In the genomic region with DNA sequence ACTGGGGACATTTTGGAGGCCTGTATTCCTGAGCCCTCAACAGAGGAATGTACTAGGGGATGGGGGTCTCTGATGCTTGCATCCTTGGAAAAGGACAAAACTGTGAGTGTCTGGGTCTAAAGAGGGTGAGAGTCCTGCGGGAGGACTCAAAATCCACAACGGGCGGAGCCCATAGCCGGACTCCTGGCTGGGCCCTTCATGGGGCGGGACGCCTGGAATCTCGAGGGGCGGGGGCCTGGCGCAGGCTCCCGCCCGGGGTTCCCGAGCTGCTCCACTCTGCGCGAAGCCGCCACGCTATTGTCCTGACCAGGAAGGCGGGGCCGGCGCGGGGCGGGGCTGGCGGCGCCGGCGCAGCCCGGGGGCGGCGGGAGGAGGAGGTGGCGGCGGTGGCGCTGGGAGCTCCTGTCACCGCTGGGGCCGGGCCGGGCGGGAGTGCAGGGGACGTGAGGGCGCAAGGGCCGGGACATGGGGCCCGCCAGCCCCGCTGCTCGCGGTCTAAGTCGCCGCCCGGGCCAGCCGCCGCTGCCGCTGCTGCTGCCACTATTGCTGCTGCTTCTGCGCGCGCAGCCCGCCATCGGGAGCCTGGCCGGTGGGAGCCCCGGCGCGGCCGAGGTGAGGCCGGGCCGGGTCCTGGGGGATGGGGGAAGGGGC, we compare ENCODE assay signal across 1 cellular context.
A peak's percentile ranks its signal among the peaks of the same experiment; 100 is the strongest.
TF ChIP-seq lines count a peak whose summit lies in the region.

A gene (plus strand): TSS at position 403 of the 651 bp plus-strand sequence. CDS start 63 bp downstream, at position 466.

TF ChIP-seq in HepG2, 621 proteins besides CTCF, POLR2A, EP300 and RAD21 (continued from another document):
- TF ChIP-seq, protein P1, sequence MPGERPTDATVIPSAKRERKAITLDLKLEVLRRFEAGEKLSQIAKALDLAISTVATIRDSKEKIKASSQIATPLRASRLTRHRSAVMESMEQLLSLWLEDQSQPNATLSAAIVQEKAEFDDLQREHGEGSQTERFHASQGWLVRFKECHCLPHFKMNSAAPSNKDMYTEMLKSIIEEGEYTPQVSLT (CRISPR knock-in tag; IDR thresholded peaks at IDR 0.05; ENCODE audit: borderline replicate concordance, low read depth) = no peak
- no peak for TF ChIP-seq ZNF746 (CRISPR knock-in tag; IDR thresholded peaks at IDR 0.05)
- TF ChIP-seq ZNF792 (CRISPR knock-in tag; IDR thresholded peaks at IDR 0.05) = no peak
- TF ChIP-seq, protein P2, sequence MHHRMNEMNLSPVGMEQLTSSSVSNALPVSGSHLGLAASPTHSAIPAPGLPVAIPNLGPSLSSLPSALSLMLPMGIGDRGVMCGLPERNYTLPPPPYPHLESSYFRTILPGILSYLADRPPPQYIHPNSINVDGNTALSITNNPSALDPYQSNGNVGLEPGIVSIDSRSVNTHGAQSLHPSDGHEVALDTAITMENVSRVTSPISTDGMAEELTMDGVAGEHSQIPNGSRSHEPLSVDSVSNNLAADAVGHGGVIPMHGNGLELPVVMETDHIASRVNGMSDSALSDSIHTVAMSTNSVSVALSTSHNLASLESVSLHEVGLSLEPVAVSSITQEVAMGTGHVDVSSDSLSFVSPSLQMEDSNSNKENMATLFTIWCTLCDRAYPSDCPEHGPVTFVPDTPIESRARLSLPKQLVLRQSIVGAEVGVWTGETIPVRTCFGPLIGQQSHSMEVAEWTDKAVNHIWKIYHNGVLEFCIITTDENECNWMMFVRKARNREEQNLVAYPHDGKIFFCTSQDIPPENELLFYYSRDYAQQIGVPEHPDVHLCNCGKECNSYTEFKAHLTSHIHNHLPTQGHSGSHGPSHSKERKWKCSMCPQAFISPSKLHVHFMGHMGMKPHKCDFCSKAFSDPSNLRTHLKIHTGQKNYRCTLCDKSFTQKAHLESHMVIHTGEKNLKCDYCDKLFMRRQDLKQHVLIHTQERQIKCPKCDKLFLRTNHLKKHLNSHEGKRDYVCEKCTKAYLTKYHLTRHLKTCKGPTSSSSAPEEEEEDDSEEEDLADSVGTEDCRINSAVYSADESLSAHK (CRISPR knock-in tag; IDR thresholded peaks at IDR 0.05; ENCODE audit: borderline replicate concordance) = no peak
- TF ChIP-seq ZNF670 (CRISPR knock-in tag; IDR thresholded peaks at IDR 0.05; ENCODE audit: borderline replicate concordance) = no peak
- TF ChIP-seq NFATC3 (CRISPR knock-in tag; IDR thresholded peaks at IDR 0.05) = no peak
- TF ChIP-seq ZSCAN12 (CRISPR knock-in tag; IDR thresholded peaks at IDR 0.05) = no peak
- TF ChIP-seq, protein P3, sequence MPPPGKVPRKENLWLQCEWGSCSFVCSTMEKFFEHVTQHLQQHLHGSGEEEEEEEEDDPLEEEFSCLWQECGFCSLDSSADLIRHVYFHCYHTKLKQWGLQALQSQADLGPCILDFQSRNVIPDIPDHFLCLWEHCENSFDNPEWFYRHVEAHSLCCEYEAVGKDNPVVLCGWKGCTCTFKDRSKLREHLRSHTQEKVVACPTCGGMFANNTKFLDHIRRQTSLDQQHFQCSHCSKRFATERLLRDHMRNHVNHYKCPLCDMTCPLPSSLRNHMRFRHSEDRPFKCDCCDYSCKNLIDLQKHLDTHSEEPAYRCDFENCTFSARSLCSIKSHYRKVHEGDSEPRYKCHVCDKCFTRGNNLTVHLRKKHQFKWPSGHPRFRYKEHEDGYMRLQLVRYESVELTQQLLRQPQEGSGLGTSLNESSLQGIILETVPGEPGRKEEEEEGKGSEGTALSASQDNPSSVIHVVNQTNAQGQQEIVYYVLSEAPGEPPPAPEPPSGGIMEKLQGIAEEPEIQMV (CRISPR knock-in tag; IDR thresholded peaks at IDR 0.05; ENCODE audit: low read depth) = no peak
- TF ChIP-seq HNRNPK (IDR thresholded peaks at IDR 0.05; ENCODE audit: low read depth, low read length, poor library complexity, severe bottlenecking) = peak; percentile 59
- TF ChIP-seq ZNF572 (CRISPR knock-in tag; IDR thresholded peaks at IDR 0.05) = no peak
- no peak for TF ChIP-seq ZNF547 (CRISPR knock-in tag; IDR thresholded peaks at IDR 0.05)
- no peak for TF ChIP-seq MAFK (conservative IDR thresholded peaks at IDR 0.05 in 1 of 2, IDR thresholded peaks at IDR 0.05 in 1 of 2; ENCODE audit: low read length in 2 of 2)
- no peak for TF ChIP-seq ZNF124 (CRISPR knock-in tag; IDR thresholded peaks at IDR 0.05)
- TF ChIP-seq ZNF44 (CRISPR knock-in tag; IDR thresholded peaks at IDR 0.05) = no peak
- TF ChIP-seq, protein P4, sequence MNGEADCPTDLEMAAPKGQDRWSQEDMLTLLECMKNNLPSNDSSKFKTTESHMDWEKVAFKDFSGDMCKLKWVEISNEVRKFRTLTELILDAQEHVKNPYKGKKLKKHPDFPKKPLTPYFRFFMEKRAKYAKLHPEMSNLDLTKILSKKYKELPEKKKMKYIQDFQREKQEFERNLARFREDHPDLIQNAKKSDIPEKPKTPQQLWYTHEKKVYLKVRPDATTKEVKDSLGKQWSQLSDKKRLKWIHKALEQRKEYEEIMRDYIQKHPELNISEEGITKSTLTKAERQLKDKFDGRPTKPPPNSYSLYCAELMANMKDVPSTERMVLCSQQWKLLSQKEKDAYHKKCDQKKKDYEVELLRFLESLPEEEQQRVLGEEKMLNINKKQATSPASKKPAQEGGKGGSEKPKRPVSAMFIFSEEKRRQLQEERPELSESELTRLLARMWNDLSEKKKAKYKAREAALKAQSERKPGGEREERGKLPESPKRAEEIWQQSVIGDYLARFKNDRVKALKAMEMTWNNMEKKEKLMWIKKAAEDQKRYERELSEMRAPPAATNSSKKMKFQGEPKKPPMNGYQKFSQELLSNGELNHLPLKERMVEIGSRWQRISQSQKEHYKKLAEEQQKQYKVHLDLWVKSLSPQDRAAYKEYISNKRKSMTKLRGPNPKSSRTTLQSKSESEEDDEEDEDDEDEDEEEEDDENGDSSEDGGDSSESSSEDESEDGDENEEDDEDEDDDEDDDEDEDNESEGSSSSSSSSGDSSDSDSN (CRISPR knock-in tag; IDR thresholded peaks at IDR 0.05) = peak; percentile 38; the same call in 1 of the 2 replicates
- no peak for TF ChIP-seq ZEB1 (IDR thresholded peaks at IDR 0.05; ENCODE audit: insufficient replicate concordance, low read depth)
- TF ChIP-seq ZNF382 (CRISPR knock-in tag; IDR thresholded peaks at IDR 0.05; ENCODE audit: borderline replicate concordance) = no peak
- 0 out of 2 replicates have a peak, but pooled peaks have one; percentile 27 for TF ChIP-seq PHF21A (CRISPR knock-in tag; IDR thresholded peaks at IDR 0.05)
- TF ChIP-seq ZBTB42 (CRISPR knock-in tag; IDR thresholded peaks at IDR 0.05) = no peak
- TF ChIP-seq RARG (CRISPR knock-in tag; IDR thresholded peaks at IDR 0.05; ENCODE audit: low read depth) = no peak
- no peak for TF ChIP-seq KLF16 (CRISPR knock-in tag; IDR thresholded peaks at IDR 0.05)
- TF ChIP-seq SP4 (CRISPR knock-in tag; IDR thresholded peaks at IDR 0.05) = no peak
- TF ChIP-seq ZNF234 (CRISPR knock-in tag; conservative IDR thresholded peaks at IDR 0.05) = no peak
- no peak for TF ChIP-seq TEAD2 (CRISPR knock-in tag; IDR thresholded peaks at IDR 0.05)
- no peak for TF ChIP-seq HNRNPUL1 (IDR thresholded peaks at IDR 0.05; ENCODE audit: low read depth, low read length)
- no peak for TF ChIP-seq ZNF768 (CRISPR knock-in tag; IDR thresholded peaks at IDR 0.05)
- TF ChIP-seq GABPA (IDR thresholded peaks at IDR 0.05; ENCODE audit: low read depth, low read length) = no peak
- no peak for TF ChIP-seq GABPA (CRISPR knock-in tag; IDR thresholded peaks at IDR 0.05; ENCODE audit: low read depth)
- no peak for TF ChIP-seq MEF2D (CRISPR knock-in tag; IDR thresholded peaks at IDR 0.05)
- no peak for TF ChIP-seq ESRRA (CRISPR knock-in tag; IDR thresholded peaks at IDR 0.05; ENCODE audit: low read depth)
- TF ChIP-seq ZBTB38 (CRISPR knock-in tag; IDR thresholded peaks at IDR 0.05) = no peak
- peak; percentile 20; the same call in 1 of the 2 replicates for TF ChIP-seq SAP130 (CRISPR knock-in tag; IDR thresholded peaks at IDR 0.05; ENCODE audit: low read depth)
- no peak for TF ChIP-seq FOXM1 (CRISPR knock-in tag; IDR thresholded peaks at IDR 0.05)
- no peak for TF ChIP-seq FOXK1 (CRISPR knock-in tag; IDR thresholded peaks at IDR 0.05; ENCODE audit: borderline replicate concordance, low read depth)
- TF ChIP-seq YY1 (IDR thresholded peaks at IDR 0.05; ENCODE audit: insufficient read depth, insufficient replicate concordance, low read depth, low read length) = no peak
- TF ChIP-seq CHD2 (IDR thresholded peaks at IDR 0.05; ENCODE audit: low read depth, low read length) = no peak
- TF ChIP-seq KMT2B (CRISPR knock-in tag; IDR thresholded peaks at IDR 0.05) = no peak
- TF ChIP-seq JUNB (CRISPR knock-in tag; IDR thresholded peaks at IDR 0.05; ENCODE audit: borderline replicate concordance) = no peak
- TF ChIP-seq SRF (IDR thresholded peaks at IDR 0.05; ENCODE audit: low read depth, low read length) = no peak
- no peak for TF ChIP-seq ZFP62 (CRISPR knock-in tag; IDR thresholded peaks at IDR 0.05)
- 0 out of 2 replicates have a peak, but pooled peaks have one; percentile 9 for TF ChIP-seq ZNF563 (CRISPR knock-in tag; IDR thresholded peaks at IDR 0.05)
- peak; percentile 68 for TF ChIP-seq HNRNPLL (IDR thresholded peaks at IDR 0.05; ENCODE audit: low read depth, low read length, poor library complexity, severe bottlenecking)
- TF ChIP-seq IKZF4 (CRISPR knock-in tag; IDR thresholded peaks at IDR 0.05; ENCODE audit: borderline replicate concordance, low read depth, not compliant biosample characterization) = no peak
- no peak for TF ChIP-seq MYC (CRISPR knock-in tag; IDR thresholded peaks at IDR 0.05; ENCODE audit: borderline replicate concordance)
- no peak for TF ChIP-seq ZNF510 (CRISPR knock-in tag; IDR thresholded peaks at IDR 0.05; ENCODE audit: low read depth)
- TF ChIP-seq ZNF143 (CRISPR knock-in tag; IDR thresholded peaks at IDR 0.05) = no peak
- no peak for TF ChIP-seq DNMT1 (CRISPR knock-in tag; IDR thresholded peaks at IDR 0.05)
- TF ChIP-seq, protein P5, sequence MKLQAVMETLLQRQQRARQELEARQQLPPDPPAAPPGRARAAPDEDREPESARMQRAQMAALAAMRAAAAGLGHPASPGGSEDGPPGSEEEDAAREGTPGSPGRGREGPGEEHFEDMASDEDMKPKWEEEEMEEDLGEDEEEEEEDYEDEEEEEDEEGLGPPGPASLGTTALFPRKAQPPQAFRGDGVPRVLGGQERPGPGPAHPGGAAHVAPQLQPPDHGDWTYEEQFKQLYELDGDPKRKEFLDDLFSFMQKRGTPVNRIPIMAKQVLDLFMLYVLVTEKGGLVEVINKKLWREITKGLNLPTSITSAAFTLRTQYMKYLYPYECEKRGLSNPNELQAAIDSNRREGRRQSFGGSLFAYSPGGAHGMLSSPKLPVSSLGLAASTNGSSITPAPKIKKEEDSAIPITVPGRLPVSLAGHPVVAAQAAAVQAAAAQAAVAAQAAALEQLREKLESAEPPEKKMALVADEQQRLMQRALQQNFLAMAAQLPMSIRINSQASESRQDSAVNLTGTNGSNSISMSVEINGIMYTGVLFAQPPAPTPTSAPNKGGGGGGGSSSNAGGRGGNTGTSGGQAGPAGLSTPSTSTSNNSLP (IDR thresholded peaks at IDR 0.05; ENCODE audit: low read depth, low read length) = no peak
- TF ChIP-seq, protein P6, sequence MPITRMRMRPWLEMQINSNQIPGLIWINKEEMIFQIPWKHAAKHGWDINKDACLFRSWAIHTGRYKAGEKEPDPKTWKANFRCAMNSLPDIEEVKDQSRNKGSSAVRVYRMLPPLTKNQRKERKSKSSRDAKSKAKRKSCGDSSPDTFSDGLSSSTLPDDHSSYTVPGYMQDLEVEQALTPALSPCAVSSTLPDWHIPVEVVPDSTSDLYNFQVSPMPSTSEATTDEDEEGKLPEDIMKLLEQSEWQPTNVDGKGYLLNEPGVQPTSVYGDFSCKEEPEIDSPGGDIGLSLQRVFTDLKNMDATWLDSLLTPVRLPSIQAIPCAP (CRISPR knock-in tag; IDR thresholded peaks at IDR 0.05; ENCODE audit: low read depth) = no peak
- TF ChIP-seq ZNF292 (CRISPR knock-in tag; IDR thresholded peaks at IDR 0.05; ENCODE audit: borderline replicate concordance, low read depth) = no peak
- no peak for TF ChIP-seq ZNF260 (CRISPR knock-in tag; IDR thresholded peaks at IDR 0.05; ENCODE audit: borderline replicate concordance, low read depth)
- TF ChIP-seq MIER3 (CRISPR knock-in tag; IDR thresholded peaks at IDR 0.05; ENCODE audit: borderline replicate concordance) = no peak
- no peak for TF ChIP-seq MED8 (CRISPR knock-in tag; IDR thresholded peaks at IDR 0.05; ENCODE audit: insufficient replicate concordance)
- TF ChIP-seq RXRB (CRISPR knock-in tag; IDR thresholded peaks at IDR 0.05; ENCODE audit: borderline replicate concordance) = no peak
- TF ChIP-seq ZNF263 (CRISPR knock-in tag; IDR thresholded peaks at IDR 0.05) = peak; percentile 45; the same call in 1 of the 2 replicates
- no peak for TF ChIP-seq IKZF1 (IDR thresholded peaks at IDR 0.05)
- TF ChIP-seq, protein P7, sequence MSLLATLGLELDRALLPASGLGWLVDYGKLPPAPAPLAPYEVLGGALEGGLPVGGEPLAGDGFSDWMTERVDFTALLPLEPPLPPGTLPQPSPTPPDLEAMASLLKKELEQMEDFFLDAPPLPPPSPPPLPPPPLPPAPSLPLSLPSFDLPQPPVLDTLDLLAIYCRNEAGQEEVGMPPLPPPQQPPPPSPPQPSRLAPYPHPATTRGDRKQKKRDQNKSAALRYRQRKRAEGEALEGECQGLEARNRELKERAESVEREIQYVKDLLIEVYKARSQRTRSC (CRISPR knock-in tag; IDR thresholded peaks at IDR 0.05; ENCODE audit: low read depth) = no peak
